In genomic region chr1:34166191-34167090, GRCh38 we compare ENCODE assay signal across 16 cellular contexts. TPM values are rescaled to one million over a fixed set of nuclear protein-coding genes. Genes with fewer than 3 reads are reported as not detected.
DNase-seq lines count a peak whose midpoint lies in the region; ATAC-seq, FAIRE-seq and TF ChIP-seq lines count a peak whose summit lies in the region.
"Had no signal": no experiment of that assay in that cellular context is flagged by ENCODE, and none has a peak within 500 bp of the region (broad histone marks: within the 10 kb centered on the region; RNA-seq: fewer than 3 reads in every experiment).

No MANE protein-coding gene starts in this region.

- H3K4me3 ChIP-seq in adipocyte (ENCODE audit: low read length) (peak overlapping the region; percentile 65), iPS-11a (ENCODE audit: low read depth, low read length) (peak overlapping the region; percentile 33)

- FAIRE-seq in H54 (lab: Jason Lieb, UNC), result peak; percentile 81
- FAIRE-seq: G401.6 had no signal

- peaks cover 62% of the 10 kb centered on the region for H3K27me3 Mint-ChIP-seq in activated T-cell treated with anti-CD3 and anti-CD28 coated beads, Interleukin-2, amount 50 U/mL, for 72 hours (ENCODE audit: low read depth)

- H3K36me3 Mint-ChIP-seq in activated T-cell treated with anti-CD3 and anti-CD28 coated beads, Interleukin-2, amount 50 U/mL, for 72 hours (ENCODE audit: insufficient read depth in 2 of 2), result peaks cover 2% of the 10 kb centered on the region in 2 donors
- H3K36me3 Mint-ChIP-seq: activated naive CD8-positive, alpha-beta T cell treated with anti-CD3 and anti-CD28 coated beads, Interleukin-2, amount 10 ng/mL, durations not matched to agents 7 days and 5 days; stimulated activated memory B cell treated with anti-CD40 and anti-IgM and Interleukin-4, amounts not matched to agents 10 μg/mL and 1 μg/mL and 100 μg/mL, for 72 hours had no signal

- H3K4me1 Mint-ChIP-seq in activated T-cell treated with anti-CD3 and anti-CD28 coated beads, Interleukin-2, amount 50 U/mL, for 72 hours (ENCODE audit: low read depth), result peaks cover 5% of the 10 kb centered on the region

- TF ChIP-seq POLR2A in H54 (IDR thresholded peaks at IDR 0.05; ENCODE audit: low read depth, low read length), result no peak

- H3K36me3 ChIP-seq in adipocyte (ENCODE audit: control insufficient read depth, insufficient read depth, low read length, severe bottlenecking), result no peaks in the 10 kb centered on the region
- H3K36me3 ChIP-seq: spleen had no signal

- DNase-seq in H54 (ENCODE audit: insufficient read length, low spot score), result peak; percentile 78
- DNase-seq in adipocyte (ENCODE audit: low read depth), result no peak
- peak; percentile 69 for DNase-seq in retina
- no peak for DNase-seq in activated T-cell treated with anti-CD3 and anti-CD28 coated beads, Interleukin-2, amount 50 U/mL, for 72 hours
- no peak for DNase-seq in dedifferentiated amniotic fluid mesenchymal stem cell (ENCODE audit: extremely low spot score)
- DNase-seq: activated CD4-positive, alpha-beta T cell treated with anti-CD3 and anti-CD28 coated beads for 4 hours; activated naive CD8-positive, alpha-beta T cell treated with anti-CD3 and anti-CD28 coated beads, Interleukin-2, amount 10 ng/mL, durations not matched to agents 7 days and 5 days; erythroblast; PC-3; spleen had no signal

- H3K4me3 Mint-ChIP-seq in activated T-cell treated with anti-CD3 and anti-CD28 coated beads, Interleukin-2, amount 50 U/mL, for 72 hours, result no peak overlapping the region
- H3K4me3 Mint-ChIP-seq: stimulated activated memory B cell treated with anti-CD40 and anti-IgM and Interleukin-4, amounts not matched to agents 10 μg/mL and 1 μg/mL and 100 μg/mL, for 72 hours had no signal

- H3K9me3 Mint-ChIP-seq in activated T-cell treated with anti-CD3 and anti-CD28 coated beads, Interleukin-2, amount 50 U/mL, for 72 hours, result no peaks in the 10 kb centered on the region
- H3K9me3 Mint-ChIP-seq: activated naive CD8-positive, alpha-beta T cell treated with anti-CD3 and anti-CD28 coated beads, Interleukin-2, amount 10 ng/mL, durations not matched to agents 7 days and 5 days; stimulated activated memory B cell treated with anti-CD40 and anti-IgM and Interleukin-4, amounts not matched to agents 10 μg/mL and 1 μg/mL and 100 μg/mL, for 72 hours had no signal

- ATAC-seq in activated T-cell treated with anti-CD3 and anti-CD28 coated beads, Interleukin-2, amount 50 U/mL, for 72 hours (replicated peaks in 1 of 2), result no peak
- ATAC-seq in GM19023 (IDR thresholded peaks at IDR 0.05; ENCODE audit: unreplicated experiment), result no peak
- ATAC-seq: PC-3; stimulated activated memory B cell treated with anti-CD40 and anti-IgM and Interleukin-4, amounts not matched to agents 10 μg/mL and 1 μg/mL and 100 μg/mL, for 72 hours had no signal

- no peak overlapping the region for H3K27ac Mint-ChIP-seq in activated T-cell treated with anti-CD3 and anti-CD28 coated beads, Interleukin-2, amount 50 U/mL, for 72 hours
- H3K27ac Mint-ChIP-seq: activated naive CD8-positive, alpha-beta T cell treated with anti-CD3 and anti-CD28 coated beads, Interleukin-2, amount 10 ng/mL, durations not matched to agents 7 days and 5 days; stimulated activated memory B cell treated with anti-CD40 and anti-IgM and Interleukin-4, amounts not matched to agents 10 μg/mL and 1 μg/mL and 100 μg/mL, for 72 hours had no signal

- peaks cover 11% of the 10 kb centered on the region for H3K27me3 ChIP-seq in adipocyte (replicated peaks; ENCODE audit: control insufficient read depth, insufficient read depth, low read length)

- H3K9me3 ChIP-seq in adipocyte (ENCODE audit: control insufficient read depth, low read length), result no peaks in the 10 kb centered on the region
- H3K9me3 ChIP-seq: spleen had no signal

- H3K4me1 ChIP-seq in adipocyte (ENCODE audit: control insufficient read depth, insufficient read depth, low read length), result peaks cover 27% of the 10 kb centered on the region

- H3K9ac ChIP-seq in adipocyte (ENCODE audit: low read length), result no peak overlapping the region

RNA-seq across cellular contexts. Expression of gene CSMD2, which starts 1.4 kb away (rescaled TPM):
- not detected for total RNA-seq in activated T-cell treated with anti-CD3 and anti-CD28 coated beads, Interleukin-2, amount 50 U/mL, for 72 hours
- total RNA-seq: activated naive CD8-positive, alpha-beta T cell treated with anti-CD3 and anti-CD28 coated beads, Interleukin-2, amount 10 ng/mL, durations not matched to agents 7 days and 5 days; H4; mononuclear cell; PC-3 had no signal

RNA-seq across cellular contexts. Expression of gene C1orf94, which starts 10.3 kb away (rescaled TPM):
- not detected for total RNA-seq in activated T-cell treated with anti-CD3 and anti-CD28 coated beads, Interleukin-2, amount 50 U/mL, for 72 hours
- total RNA-seq: activated naive CD8-positive, alpha-beta T cell treated with anti-CD3 and anti-CD28 coated beads, Interleukin-2, amount 10 ng/mL, durations not matched to agents 7 days and 5 days; H4; mononuclear cell; PC-3; spleen had no signal

Comparison
In these comparisons a context has a peak if more than half of its experiments do, and no peak if none do; other contexts are left out.
1. DNase-seq: peak in H54 (single experiment) and retina (single experiment); none in adipocyte (single experiment), activated T-cell treated with anti-CD3 and anti-CD28 coated beads, Interleukin-2, amount 50 U/mL, for 72 hours (0 of 2) and dedifferentiated amniotic fluid mesenchymal stem cell (single experiment).